In the genomic region with DNA sequence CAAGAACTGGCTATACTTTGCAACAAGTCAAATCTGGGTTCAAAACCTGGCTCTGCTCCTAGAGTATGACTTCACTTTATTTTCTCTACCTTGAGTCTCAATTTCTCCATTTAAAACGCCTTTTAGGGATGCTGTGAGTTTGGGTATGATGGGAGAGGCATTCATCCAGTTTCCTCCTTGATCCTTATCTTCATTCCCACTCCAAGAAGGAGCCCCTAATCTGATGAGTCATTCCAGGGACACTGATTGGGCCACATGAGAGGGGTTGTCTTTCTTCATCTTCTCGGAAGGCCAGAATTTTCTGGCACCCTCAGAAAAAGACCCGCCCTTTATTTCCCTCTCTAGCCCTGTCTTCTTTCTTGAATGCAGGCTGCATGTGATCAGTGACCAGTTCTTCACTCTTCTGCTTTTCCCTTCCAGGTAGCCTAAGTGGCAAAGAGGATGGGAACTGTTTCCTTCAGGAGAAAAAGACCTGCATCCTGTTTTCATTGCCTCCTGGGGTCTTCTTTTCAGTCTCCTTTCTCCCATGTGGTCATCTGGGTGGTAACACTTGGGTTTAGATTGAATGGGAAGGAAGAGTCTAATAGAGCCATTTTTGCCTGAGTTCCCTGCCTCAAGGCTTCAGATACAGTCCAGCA, we compare ENCODE assay signal across 1 cellular context.
TF ChIP-seq lines count a peak whose summit lies in the region.

No MANE protein-coding gene starts in this region.

TF ChIP-seq in WTC11, 78 proteins besides CTCF, POLR2A, EP300 and RAD21 (continued from another document):
- TF ChIP-seq, protein P1, sequence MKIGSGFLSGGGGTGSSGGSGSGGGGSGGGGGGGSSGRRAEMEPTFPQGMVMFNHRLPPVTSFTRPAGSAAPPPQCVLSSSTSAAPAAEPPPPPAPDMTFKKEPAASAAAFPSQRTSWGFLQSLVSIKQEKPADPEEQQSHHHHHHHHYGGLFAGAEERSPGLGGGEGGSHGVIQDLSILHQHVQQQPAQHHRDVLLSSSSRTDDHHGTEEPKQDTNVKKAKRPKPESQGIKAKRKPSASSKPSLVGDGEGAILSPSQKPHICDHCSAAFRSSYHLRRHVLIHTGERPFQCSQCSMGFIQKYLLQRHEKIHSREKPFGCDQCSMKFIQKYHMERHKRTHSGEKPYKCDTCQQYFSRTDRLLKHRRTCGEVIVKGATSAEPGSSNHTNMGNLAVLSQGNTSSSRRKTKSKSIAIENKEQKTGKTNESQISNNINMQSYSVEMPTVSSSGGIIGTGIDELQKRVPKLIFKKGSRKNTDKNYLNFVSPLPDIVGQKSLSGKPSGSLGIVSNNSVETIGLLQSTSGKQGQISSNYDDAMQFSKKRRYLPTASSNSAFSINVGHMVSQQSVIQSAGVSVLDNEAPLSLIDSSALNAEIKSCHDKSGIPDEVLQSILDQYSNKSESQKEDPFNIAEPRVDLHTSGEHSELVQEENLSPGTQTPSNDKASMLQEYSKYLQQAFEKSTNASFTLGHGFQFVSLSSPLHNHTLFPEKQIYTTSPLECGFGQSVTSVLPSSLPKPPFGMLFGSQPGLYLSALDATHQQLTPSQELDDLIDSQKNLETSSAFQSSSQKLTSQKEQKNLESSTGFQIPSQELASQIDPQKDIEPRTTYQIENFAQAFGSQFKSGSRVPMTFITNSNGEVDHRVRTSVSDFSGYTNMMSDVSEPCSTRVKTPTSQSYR (CRISPR knock-in tag; IDR thresholded peaks at IDR 0.05), result no peak
- TF ChIP-seq ELF4 (CRISPR knock-in tag; IDR thresholded peaks at IDR 0.05; ENCODE audit: low read depth), result no peak
- no peak for TF ChIP-seq ZNF263 (CRISPR knock-in tag; IDR thresholded peaks at IDR 0.05; ENCODE audit: low read depth)
- no peak for TF ChIP-seq ZNF121 (CRISPR knock-in tag; IDR thresholded peaks at IDR 0.05)
- TF ChIP-seq FOXP1 (CRISPR knock-in tag; IDR thresholded peaks at IDR 0.05; ENCODE audit: borderline replicate concordance), result no peak
- 0 out of 2 replicates have a peak, but pooled peaks have one; percentile 7 for TF ChIP-seq ETV6 (CRISPR knock-in tag; IDR thresholded peaks at IDR 0.05)
- TF ChIP-seq, protein P2, sequence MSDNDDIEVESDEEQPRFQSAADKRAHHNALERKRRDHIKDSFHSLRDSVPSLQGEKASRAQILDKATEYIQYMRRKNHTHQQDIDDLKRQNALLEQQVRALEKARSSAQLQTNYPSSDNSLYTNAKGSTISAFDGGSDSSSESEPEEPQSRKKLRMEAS (CRISPR knock-in tag; IDR thresholded peaks at IDR 0.05), result no peak
- TF ChIP-seq CDX4 (CRISPR knock-in tag; IDR thresholded peaks at IDR 0.05; ENCODE audit: borderline replicate concordance), result no peak
- no peak for TF ChIP-seq SMAD4 (CRISPR knock-in tag; IDR thresholded peaks at IDR 0.05)
- TF ChIP-seq, protein P3, sequence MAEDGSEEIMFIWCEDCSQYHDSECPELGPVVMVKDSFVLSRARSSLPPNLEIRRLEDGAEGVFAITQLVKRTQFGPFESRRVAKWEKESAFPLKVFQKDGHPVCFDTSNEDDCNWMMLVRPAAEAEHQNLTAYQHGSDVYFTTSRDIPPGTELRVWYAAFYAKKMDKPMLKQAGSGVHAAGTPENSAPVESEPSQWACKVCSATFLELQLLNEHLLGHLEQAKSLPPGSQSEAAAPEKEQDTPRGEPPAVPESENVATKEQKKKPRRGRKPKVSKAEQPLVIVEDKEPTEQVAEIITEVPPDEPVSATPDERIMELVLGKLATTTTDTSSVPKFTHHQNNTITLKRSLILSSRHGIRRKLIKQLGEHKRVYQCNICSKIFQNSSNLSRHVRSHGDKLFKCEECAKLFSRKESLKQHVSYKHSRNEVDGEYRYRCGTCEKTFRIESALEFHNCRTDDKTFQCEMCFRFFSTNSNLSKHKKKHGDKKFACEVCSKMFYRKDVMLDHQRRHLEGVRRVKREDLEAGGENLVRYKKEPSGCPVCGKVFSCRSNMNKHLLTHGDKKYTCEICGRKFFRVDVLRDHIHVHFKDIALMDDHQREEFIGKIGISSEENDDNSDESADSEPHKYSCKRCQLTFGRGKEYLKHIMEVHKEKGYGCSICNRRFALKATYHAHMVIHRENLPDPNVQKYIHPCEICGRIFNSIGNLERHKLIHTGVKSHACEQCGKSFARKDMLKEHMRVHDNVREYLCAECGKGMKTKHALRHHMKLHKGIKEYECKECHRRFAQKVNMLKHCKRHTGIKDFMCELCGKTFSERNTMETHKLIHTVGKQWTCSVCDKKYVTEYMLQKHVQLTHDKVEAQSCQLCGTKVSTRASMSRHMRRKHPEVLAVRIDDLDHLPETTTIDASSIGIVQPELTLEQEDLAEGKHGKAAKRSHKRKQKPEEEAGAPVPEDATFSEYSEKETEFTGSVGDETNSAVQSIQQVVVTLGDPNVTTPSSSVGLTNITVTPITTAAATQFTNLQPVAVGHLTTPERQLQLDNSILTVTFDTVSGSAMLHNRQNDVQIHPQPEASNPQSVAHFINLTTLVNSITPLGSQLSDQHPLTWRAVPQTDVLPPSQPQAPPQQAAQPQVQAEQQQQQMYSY (CRISPR knock-in tag; IDR thresholded peaks at IDR 0.05), result no peak
- no peak for TF ChIP-seq ESRRA (CRISPR knock-in tag; IDR thresholded peaks at IDR 0.05; ENCODE audit: borderline replicate concordance)
- 0 out of 2 replicates have a peak, but pooled peaks have one; percentile 18 for TF ChIP-seq ZSCAN18 (CRISPR knock-in tag; IDR thresholded peaks at IDR 0.05)
- TF ChIP-seq, protein P4, sequence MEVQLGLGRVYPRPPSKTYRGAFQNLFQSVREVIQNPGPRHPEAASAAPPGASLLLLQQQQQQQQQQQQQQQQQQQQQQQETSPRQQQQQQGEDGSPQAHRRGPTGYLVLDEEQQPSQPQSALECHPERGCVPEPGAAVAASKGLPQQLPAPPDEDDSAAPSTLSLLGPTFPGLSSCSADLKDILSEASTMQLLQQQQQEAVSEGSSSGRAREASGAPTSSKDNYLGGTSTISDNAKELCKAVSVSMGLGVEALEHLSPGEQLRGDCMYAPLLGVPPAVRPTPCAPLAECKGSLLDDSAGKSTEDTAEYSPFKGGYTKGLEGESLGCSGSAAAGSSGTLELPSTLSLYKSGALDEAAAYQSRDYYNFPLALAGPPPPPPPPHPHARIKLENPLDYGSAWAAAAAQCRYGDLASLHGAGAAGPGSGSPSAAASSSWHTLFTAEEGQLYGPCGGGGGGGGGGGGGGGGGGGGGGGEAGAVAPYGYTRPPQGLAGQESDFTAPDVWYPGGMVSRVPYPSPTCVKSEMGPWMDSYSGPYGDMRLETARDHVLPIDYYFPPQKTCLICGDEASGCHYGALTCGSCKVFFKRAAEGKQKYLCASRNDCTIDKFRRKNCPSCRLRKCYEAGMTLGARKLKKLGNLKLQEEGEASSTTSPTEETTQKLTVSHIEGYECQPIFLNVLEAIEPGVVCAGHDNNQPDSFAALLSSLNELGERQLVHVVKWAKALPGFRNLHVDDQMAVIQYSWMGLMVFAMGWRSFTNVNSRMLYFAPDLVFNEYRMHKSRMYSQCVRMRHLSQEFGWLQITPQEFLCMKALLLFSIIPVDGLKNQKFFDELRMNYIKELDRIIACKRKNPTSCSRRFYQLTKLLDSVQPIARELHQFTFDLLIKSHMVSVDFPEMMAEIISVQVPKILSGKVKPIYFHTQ (CRISPR knock-in tag; IDR thresholded peaks at IDR 0.05), result no peak
- TF ChIP-seq, protein P5, sequence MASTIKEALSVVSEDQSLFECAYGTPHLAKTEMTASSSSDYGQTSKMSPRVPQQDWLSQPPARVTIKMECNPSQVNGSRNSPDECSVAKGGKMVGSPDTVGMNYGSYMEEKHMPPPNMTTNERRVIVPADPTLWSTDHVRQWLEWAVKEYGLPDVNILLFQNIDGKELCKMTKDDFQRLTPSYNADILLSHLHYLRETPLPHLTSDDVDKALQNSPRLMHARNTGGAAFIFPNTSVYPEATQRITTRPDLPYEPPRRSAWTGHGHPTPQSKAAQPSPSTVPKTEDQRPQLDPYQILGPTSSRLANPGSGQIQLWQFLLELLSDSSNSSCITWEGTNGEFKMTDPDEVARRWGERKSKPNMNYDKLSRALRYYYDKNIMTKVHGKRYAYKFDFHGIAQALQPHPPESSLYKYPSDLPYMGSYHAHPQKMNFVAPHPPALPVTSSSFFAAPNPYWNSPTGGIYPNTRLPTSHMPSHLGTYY (CRISPR knock-in tag; IDR thresholded peaks at IDR 0.05), result no peak
TF ChIP-seq in WTC11: peak in this region for 2.
